In genomic region chr19:14505488-14506239, GRCh38 we compare ENCODE assay signal across 9 cellular contexts. TPM values are rescaled to one million over a fixed set of nuclear protein-coding genes. Genes with fewer than 3 reads are reported as not detected.
DNase-seq lines count a peak whose midpoint lies in the region; ATAC-seq, FAIRE-seq and TF ChIP-seq lines count a peak whose summit lies in the region.
"Had no signal": no experiment of that assay in that cellular context is flagged by ENCODE, and none has a peak within 500 bp of the region (broad histone marks: within the 10 kb centered on the region; RNA-seq: fewer than 3 reads in every experiment).

No MANE protein-coding gene starts in this region.

- ATAC-seq in CD8-positive, alpha-beta T cell = peak; percentile 51
- ATAC-seq in GM18870 (IDR thresholded peaks at IDR 0.05; ENCODE audit: unreplicated experiment) (no peak), HG02973 (IDR thresholded peaks at IDR 0.05; ENCODE audit: unreplicated experiment) (no peak)

- H3K4me3 ChIP-seq in CD8-positive, alpha-beta T cell (ENCODE audit: low read depth, low read length) = peak overlapping the region; percentile 25
- H3K4me3 ChIP-seq in astrocyte (ENCODE audit: insufficient read depth, low read depth, low read length) (no peak overlapping the region), keratinocyte (ENCODE audit: control insufficient read depth in 2 of 3, extremely low read depth in 1 of 3, insufficient read depth in 2 of 3, low read depth in 1 of 3, low read length in 3 of 3) (peak overlapping the region in 1 of 3 experiments; percentile 41)
- H3K4me3 ChIP-seq: SK-N-MC had no signal

- peak overlapping the region; percentile 73 for H3K4me2 ChIP-seq in astrocyte (ENCODE audit: low read length)
- H3K4me2 ChIP-seq in keratinocyte (ENCODE audit: control insufficient read depth, extremely low read depth, insufficient read depth, low read depth, low read length) = peak overlapping the region; percentile 81

- peak; percentile 50 to 87 (median 75) for DNase-seq in CD8-positive, alpha-beta T cell
- peak; percentile 98 for DNase-seq in HS-5 (ENCODE audit: low read depth)
- DNase-seq in T-helper 9 cell = peak; percentile 71
- DNase-seq in astrocyte (ENCODE audit: low read depth) = peak; percentile 75
- peak; percentile 90 for DNase-seq in keratinocyte (ENCODE audit: low read depth, low spot score)
- DNase-seq in stimulated activated CD4-positive, alpha-beta T cell treated with anti-CD3 and anti-CD28 coated beads, TNF-alpha, amount 100 ng/mL, for 1 hour (ENCODE audit: low read depth in 3 of 3, low spot score in 1 of 3) = peak in 2 of 3 donors; percentile 52 to 60

- H3K4me1 ChIP-seq in CD8-positive, alpha-beta T cell (ENCODE audit: insufficient read depth, low read length) = peaks cover 49% of the 10 kb centered on the region
- H3K4me1 ChIP-seq in astrocyte (ENCODE audit: insufficient read depth, low read length) = peaks cover 24% of the 10 kb centered on the region
- peaks cover 46% of the 10 kb centered on the region for H3K4me1 ChIP-seq in keratinocyte (ENCODE audit: control insufficient read depth, extremely low read depth, insufficient read depth, low read length)

- H3K4me3 Mint-ChIP-seq in CD8-positive, alpha-beta T cell = peak overlapping the region; percentile 56
- H3K4me3 Mint-ChIP-seq in astrocyte (ENCODE audit: unreplicated experiment) = peak overlapping the region; percentile 60

- H3K4me1 Mint-ChIP-seq in CD8-positive, alpha-beta T cell (ENCODE audit: low read depth) = peaks cover 64% of the 10 kb centered on the region
- H3K4me1 Mint-ChIP-seq in astrocyte (ENCODE audit: low read depth, unreplicated experiment) = peaks cover 13% of the 10 kb centered on the region

- H3K9me3 ChIP-seq in CD8-positive, alpha-beta T cell (ENCODE audit: low read length) = no peaks in the 10 kb centered on the region
- H3K9me3 ChIP-seq in astrocyte (ENCODE audit: insufficient read depth, low read depth, low read length) = no peaks in the 10 kb centered on the region
- no peaks in the 10 kb centered on the region for H3K9me3 ChIP-seq in keratinocyte (ENCODE audit: control insufficient read depth, low read depth, low read length)

- dilution Hi-C loops in keratinocyte (cut with MboI; ENCODE audit: extremely low pct_ligation_motif_present, low sequenced_read_pairs) = no loop called here

- POLR2A ChIA-PET in CD8-positive, alpha-beta T cell (lab: Charles Lee) = interaction anchor here (1.3 to 4.8 kb wide), 9 partner anchors 10 to 85 kb away, joined by 3 to 133 read pairs (median 9); partner anchors contain the start of genes DNAJB1, GIPC1 and TECR

- H3K36me3 Mint-ChIP-seq in CD8-positive, alpha-beta T cell = no peaks in the 10 kb centered on the region
- no peaks in the 10 kb centered on the region for H3K36me3 Mint-ChIP-seq in astrocyte (ENCODE audit: low read depth, unreplicated experiment)

- H3K9me1 ChIP-seq in keratinocyte (ENCODE audit: control insufficient read depth, extremely low read depth, insufficient read depth, low read length) = no peaks in the 10 kb centered on the region

- peak; percentile 82 for TF ChIP-seq CTCF in CD8-positive, alpha-beta T cell (IDR thresholded peaks at IDR 0.05)
- TF ChIP-seq CTCF in astrocyte (IDR thresholded peaks at IDR 0.05; ENCODE audit: insufficient read depth, low read depth, low read length) (peak; percentile 54), keratinocyte (optimal IDR thresholded peaks at IDR 0.05 in 1 of 3, IDR thresholded peaks at IDR 0.05 in 1 of 3, conservative IDR thresholded peaks at IDR 0.05 in 1 of 3; ENCODE audit: extremely low read depth in 1 of 3, insufficient read depth in 2 of 3, low read length in 3 of 3) (peak; percentile 89 to 93 (median 90))

- H3K36me3 ChIP-seq in CD8-positive, alpha-beta T cell (ENCODE audit: insufficient read depth, low read length) = no peaks in the 10 kb centered on the region
- H3K36me3 ChIP-seq in astrocyte (ENCODE audit: insufficient read depth, low read length) = no peaks in the 10 kb centered on the region
- H3K36me3 ChIP-seq in keratinocyte (ENCODE audit: control insufficient read depth in 2 of 2, extremely low read depth in 1 of 2, insufficient read depth in 2 of 2, low read length in 2 of 2) = no peaks in the 10 kb centered on the region

- no peaks in the 10 kb centered on the region for H3K9me3 Mint-ChIP-seq in CD8-positive, alpha-beta T cell
- peaks cover 2% of the 10 kb centered on the region for H3K9me3 Mint-ChIP-seq in astrocyte (ENCODE audit: unreplicated experiment)

- peak overlapping the region; percentile 76 for H3K27ac ChIP-seq in CD8-positive, alpha-beta T cell (ENCODE audit: low read depth, low read length)
- H3K27ac ChIP-seq in astrocyte (ENCODE audit: low read depth, low read length) (peak overlapping the region; percentile 87), keratinocyte (ENCODE audit: control insufficient read depth, insufficient read depth, low read length) (peak overlapping the region; percentile 92)
- H3K27ac ChIP-seq: SK-N-MC had no signal

- H3K27me3 Mint-ChIP-seq in CD8-positive, alpha-beta T cell (ENCODE audit: low read depth) = no peaks in the 10 kb centered on the region
- no peaks in the 10 kb centered on the region for H3K27me3 Mint-ChIP-seq in astrocyte (ENCODE audit: low read depth, unreplicated experiment)

- H3K79me2 ChIP-seq in astrocyte (ENCODE audit: insufficient read depth, low read length) (no peaks in the 10 kb centered on the region), keratinocyte (ENCODE audit: control insufficient read depth, insufficient read depth, low read length) (no peaks in the 10 kb centered on the region)

- H3K9ac ChIP-seq in astrocyte (ENCODE audit: low read length) = peak overlapping the region; percentile 76
- H3K9ac ChIP-seq in keratinocyte (ENCODE audit: control insufficient read depth, extremely low read depth, insufficient read depth, low read length) = peak overlapping the region; percentile 79

- H2AFZ ChIP-seq in astrocyte (ENCODE audit: low read depth, low read length) = peak overlapping the region; percentile 77
- peak overlapping the region; percentile 78 for H2AFZ ChIP-seq in keratinocyte (ENCODE audit: control insufficient read depth, low read length)

- intact Hi-C loops in CD8-positive, alpha-beta T cell (cut with DNase I, micrococcal nuclease) = loop anchor here (1.0 kb wide), 1 partner anchor 46 kb away; no protein-coding TSS in a partner anchor

- H3K27ac Mint-ChIP-seq in CD8-positive, alpha-beta T cell = peak overlapping the region; percentile 96
- peak overlapping the region; percentile 75 for H3K27ac Mint-ChIP-seq in astrocyte (ENCODE audit: unreplicated experiment)

- CTCF ChIA-PET in CD8-positive, alpha-beta T cell (lab: Charles Lee) = interaction anchor here (1.2 to 5.8 kb wide), 19 partner anchors 8 to 74 kb away, joined by 3 to 49 read pairs (median 6); partner anchors contain the start of genes DNAJB1, GIPC1 and NDUFB7

- FAIRE-seq in astrocyte (lab: Jason Lieb, UNC) = no peak
- FAIRE-seq in keratinocyte (lab: Jason Lieb, UNC) = peak; percentile 76

- H3K27me3 ChIP-seq in CD8-positive, alpha-beta T cell (ENCODE audit: insufficient read depth, low read length) = no peaks in the 10 kb centered on the region
- no peaks in the 10 kb centered on the region for H3K27me3 ChIP-seq in astrocyte (ENCODE audit: insufficient read depth, low read length)
- H3K27me3 ChIP-seq in keratinocyte (ENCODE audit: control insufficient read depth, extremely low read depth, insufficient read depth, low read length) = no peaks in the 10 kb centered on the region

- H4K20me1 ChIP-seq in astrocyte (ENCODE audit: insufficient read depth, low read length) (no peaks in the 10 kb centered on the region), keratinocyte (ENCODE audit: control insufficient read depth, extremely low read depth, insufficient read depth, low read length) (no peaks in the 10 kb centered on the region)

RNA-seq across cellular contexts. Expression of gene GIPC1, which starts 9.7 kb away (rescaled TPM):
- 10 to 100 TPM; 15.6 to 16.0 TPM for total RNA-seq in CD8-positive, alpha-beta T cell
- total RNA-seq in astrocyte = 145 and 169 TPM in 2 replicates
- polyA plus RNA-seq in keratinocyte = 147 to 254 TPM (median 166 TPM) in 3 replicates
- 119 TPM for polyA plus RNA-seq in keratinocyte (2011; ENCODE audit: low read depth)
- polyA plus RNA-seq in keratinocyte (2011; cell fraction: cytosol; rRNA removed) = 106 and 260 TPM in 2 replicates
- 107 and 171 TPM in 2 replicates for polyA plus RNA-seq in keratinocyte (2011; cell fraction: nucleus; rRNA removed)
- polyA plus RNA-seq in keratinocyte (2012; ENCODE audit: low replicate concordance) = 188 and 230 TPM in 2 replicates
- 72.3 to 126 TPM (median 110 TPM) in 3 replicates for polyA minus RNA-seq in keratinocyte
- 300 TPM for polyA minus RNA-seq in keratinocyte (2011; cell fraction: cytosol; rRNA and poly(A)+ RNA removed)
- polyA minus RNA-seq in keratinocyte (2011; cell fraction: nucleus; rRNA and poly(A)+ RNA removed) = 93.5 and 97.4 TPM in 2 replicates

RNA-seq across cellular contexts. Expression of gene DNAJB1, which starts 12.5 kb away (rescaled TPM):
- total RNA-seq in CD8-positive, alpha-beta T cell = 100 to 1,000 TPM; 963 to 995 TPM
- total RNA-seq in astrocyte = 100 and 105 TPM in 2 replicates
- polyA plus RNA-seq in keratinocyte = 249 to 290 TPM (median 265 TPM) in 3 replicates
- 402 TPM for polyA plus RNA-seq in keratinocyte (2011; ENCODE audit: low read depth)
- 283 and 335 TPM in 2 replicates for polyA plus RNA-seq in keratinocyte (2011; cell fraction: cytosol; rRNA removed)
- 248 and 253 TPM in 2 replicates for polyA plus RNA-seq in keratinocyte (2011; cell fraction: nucleus; rRNA removed)
- 187 and 359 TPM in 2 replicates for polyA plus RNA-seq in keratinocyte (2012; ENCODE audit: low replicate concordance)
- polyA minus RNA-seq in keratinocyte = 150 to 262 TPM (median 198 TPM) in 3 replicates
- polyA minus RNA-seq in keratinocyte (2011; cell fraction: cytosol; rRNA and poly(A)+ RNA removed) = 156 TPM
- 90.0 and 121 TPM in 2 replicates for polyA minus RNA-seq in keratinocyte (2011; cell fraction: nucleus; rRNA and poly(A)+ RNA removed)

RNA-seq across cellular contexts. Expression of gene TECR, which starts 23.7 kb away (rescaled TPM):
- 100 to 1,000 TPM; 300 to 325 TPM for total RNA-seq in CD8-positive, alpha-beta T cell
- total RNA-seq in astrocyte = 106 and 110 TPM in 2 replicates
- 79.7 to 169 TPM (median 92.3 TPM) in 3 replicates for polyA plus RNA-seq in keratinocyte
- 79.3 TPM for polyA plus RNA-seq in keratinocyte (2011; ENCODE audit: low read depth)
- polyA plus RNA-seq in keratinocyte (2011; cell fraction: cytosol; rRNA removed) = 87.0 and 114 TPM in 2 replicates
- 115 and 139 TPM in 2 replicates for polyA plus RNA-seq in keratinocyte (2011; cell fraction: nucleus; rRNA removed)
- polyA plus RNA-seq in keratinocyte (2012; ENCODE audit: low replicate concordance) = 187 and 197 TPM in 2 replicates
- 161 to 522 TPM (median 205 TPM) in 3 replicates for polyA minus RNA-seq in keratinocyte
- polyA minus RNA-seq in keratinocyte (2011; cell fraction: cytosol; rRNA and poly(A)+ RNA removed) = 238 TPM
- polyA minus RNA-seq in keratinocyte (2011; cell fraction: nucleus; rRNA and poly(A)+ RNA removed) = 84.0 and 99.5 TPM in 2 replicates

RNA-seq across cellular contexts. Expression of gene PTGER1, which starts 30.5 kb away (rescaled TPM):
- total RNA-seq in CD8-positive, alpha-beta T cell = under 1 TPM in 1 of 2 experiments, not detected in 1; 0.22 TPM
- total RNA-seq in astrocyte = 0.41 and 0.91 TPM in 2 replicates
- polyA plus RNA-seq in keratinocyte = 0.05 TPM in 1 of 3 replicates, not detected in the others
- polyA plus RNA-seq in keratinocyte (2011; ENCODE audit: low read depth) = not detected
- not detected in 2 replicates for polyA plus RNA-seq in keratinocyte (2011; cell fraction: cytosol; rRNA removed)
- not detected in 2 replicates for polyA plus RNA-seq in keratinocyte (2011; cell fraction: nucleus; rRNA removed)
- 0.16 TPM in 1 of 2 replicates, not detected in the other for polyA plus RNA-seq in keratinocyte (2012; ENCODE audit: low replicate concordance)
- not detected in 3 replicates for polyA minus RNA-seq in keratinocyte
- not detected for polyA minus RNA-seq in keratinocyte (2011; cell fraction: cytosol; rRNA and poly(A)+ RNA removed)
- not detected in 2 replicates for polyA minus RNA-seq in keratinocyte (2011; cell fraction: nucleus; rRNA and poly(A)+ RNA removed)
